Comparison of ENCODE assay signal across 1 cellular context in the genomic region with DNA sequence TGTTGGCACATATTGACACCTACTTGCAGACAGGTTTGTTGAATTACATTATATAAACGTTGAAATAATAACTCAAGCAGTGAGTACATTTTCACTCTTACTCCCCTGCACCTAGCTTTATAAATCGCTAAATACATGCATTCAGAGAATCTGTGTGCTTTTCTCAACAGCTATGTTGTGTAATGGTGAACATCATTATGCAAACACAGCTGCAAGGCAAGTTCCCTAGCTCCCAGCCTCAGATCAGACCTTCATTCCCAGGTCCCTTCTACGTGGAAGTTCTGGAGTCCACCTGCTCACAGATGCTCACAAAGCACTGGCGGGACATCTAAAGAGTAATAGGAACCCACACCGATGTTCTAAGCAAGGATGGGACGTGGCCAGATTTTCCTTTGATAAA.
TF ChIP-seq lines count a peak whose summit lies in the region.

No MANE protein-coding gene starts in this region.

TF ChIP-seq in HepG2, 621 proteins besides CTCF, POLR2A, EP300 and RAD21 (continues in another document):
- TF ChIP-seq, protein P1, sequence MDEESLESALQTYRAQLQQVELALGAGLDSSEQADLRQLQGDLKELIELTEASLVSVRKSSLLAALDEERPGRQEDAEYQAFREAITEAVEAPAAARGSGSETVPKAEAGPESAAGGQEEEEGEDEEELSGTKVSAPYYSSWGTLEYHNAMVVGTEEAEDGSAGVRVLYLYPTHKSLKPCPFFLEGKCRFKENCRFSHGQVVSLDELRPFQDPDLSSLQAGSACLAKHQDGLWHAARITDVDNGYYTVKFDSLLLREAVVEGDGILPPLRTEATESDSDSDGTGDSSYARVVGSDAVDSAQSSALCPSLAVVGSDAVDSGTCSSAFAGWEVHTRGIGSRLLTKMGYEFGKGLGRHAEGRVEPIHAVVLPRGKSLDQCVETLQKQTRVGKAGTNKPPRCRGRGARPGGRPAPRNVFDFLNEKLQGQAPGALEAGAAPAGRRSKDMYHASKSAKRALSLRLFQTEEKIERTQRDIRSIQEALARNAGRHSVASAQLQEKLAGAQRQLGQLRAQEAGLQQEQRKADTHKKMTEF (CRISPR knock-in tag; IDR thresholded peaks at IDR 0.05): peak; percentile 52
- TF ChIP-seq FOSL2 (CRISPR knock-in tag; IDR thresholded peaks at IDR 0.05) (peak; percentile 81), MTA3 (CRISPR knock-in tag; IDR thresholded peaks at IDR 0.05) (no peak), MBD4 (IDR thresholded peaks at IDR 0.05; ENCODE audit: borderline replicate concordance, low read length) (peak; percentile 64; the same call in 1 of the 2 replicates), POLR2AphosphoS2 (IDR thresholded peaks at IDR 0.05; ENCODE audit: low read depth, low read length) (no peak), MAZ (IDR thresholded peaks at IDR 0.05; ENCODE audit: borderline replicate concordance, low read depth, low read length) (no peak), MAZ (CRISPR knock-in tag; IDR thresholded peaks at IDR 0.05; ENCODE audit: low read depth) (no peak), ZMYM3 (CRISPR knock-in tag; IDR thresholded peaks at IDR 0.05) (no peak; the same call in 1 of the 2 replicates), RORA (CRISPR knock-in tag; IDR thresholded peaks at IDR 0.05) (no peak), ZNF775 (CRISPR knock-in tag; IDR thresholded peaks at IDR 0.05; ENCODE audit: borderline replicate concordance) (no peak), DR1 (CRISPR knock-in tag; IDR thresholded peaks at IDR 0.05) (no peak), ISL2 (CRISPR knock-in tag; IDR thresholded peaks at IDR 0.05) (peak; percentile 61; the same call in 1 of the 2 replicates), SP5 (CRISPR knock-in tag; IDR thresholded peaks at IDR 0.05; ENCODE audit: borderline replicate concordance, low read depth) (no peak), ZNF629 (CRISPR knock-in tag; conservative IDR thresholded peaks at IDR 0.05) (no peak), ZNF564 (CRISPR knock-in tag; IDR thresholded peaks at IDR 0.05) (no peak), ZNF331 (CRISPR knock-in tag; IDR thresholded peaks at IDR 0.05) (peak; percentile 66; the same call in 1 of the 2 replicates), YY1 (IDR thresholded peaks at IDR 0.05; ENCODE audit: insufficient read depth, insufficient replicate concordance, low read depth, low read length) (no peak), ZNF430 (CRISPR knock-in tag; IDR thresholded peaks at IDR 0.05) (no peak), KDM5A (IDR thresholded peaks at IDR 0.05; ENCODE audit: borderline replicate concordance, low read length) (no peak), ZBTB7A (CRISPR knock-in tag; IDR thresholded peaks at IDR 0.05) (no peak), TP53 (CRISPR knock-in tag; conservative IDR thresholded peaks at IDR 0.05) (no peak), SYNCRIP (IDR thresholded peaks at IDR 0.05; ENCODE audit: insufficient read depth, low read depth, low read length) (no peak), HDAC1 (CRISPR knock-in tag; IDR thresholded peaks at IDR 0.05) (peak; percentile 43; the same call in 1 of the 2 replicates), ZNF589 (CRISPR knock-in tag; conservative IDR thresholded peaks at IDR 0.05) (no peak), NBN (conservative IDR thresholded peaks at IDR 0.05) (no peak), POLR2AphosphoS5 (IDR thresholded peaks at IDR 0.05; ENCODE audit: low read depth, low read length) (no peak; the same call in 1 of the 2 replicates), ZNF562 (CRISPR knock-in tag; IDR thresholded peaks at IDR 0.05; ENCODE audit: borderline replicate concordance) (no peak), EHMT2 (IDR thresholded peaks at IDR 0.05; ENCODE audit: borderline replicate concordance, low read depth, low read length) (no peak), ZNF552 (CRISPR knock-in tag; IDR thresholded peaks at IDR 0.05; ENCODE audit: borderline replicate concordance) (no peak), TRIM24 (CRISPR knock-in tag; IDR thresholded peaks at IDR 0.05) (no peak), ZNF777 (CRISPR knock-in tag; IDR thresholded peaks at IDR 0.05) (no peak), ARHGAP35 (CRISPR knock-in tag; IDR thresholded peaks at IDR 0.05; ENCODE audit: borderline replicate concordance) (no peak), TSC22D2 (CRISPR knock-in tag; IDR thresholded peaks at IDR 0.05; ENCODE audit: borderline replicate concordance) (peak; percentile 78; the same call in 1 of the 2 replicates), TEAD3 (CRISPR knock-in tag; optimal IDR thresholded peaks at IDR 0.05; ENCODE audit: borderline replicate concordance) (peak; percentile 70), SOX13 (IDR thresholded peaks at IDR 0.05) (no peak; the same call in 1 of the 2 replicates), SOX13 (CRISPR knock-in tag; conservative IDR thresholded peaks at IDR 0.05 in 1 of 2, IDR thresholded peaks at IDR 0.05 in 1 of 2) (peak in 1 of 2 experiments; percentile 54; a peak in 1 of 4 replicates), RBM39 (IDR thresholded peaks at IDR 0.05; ENCODE audit: low read depth, low read length, poor library complexity, severe bottlenecking) (no peak)
- TF ChIP-seq, protein P2, sequence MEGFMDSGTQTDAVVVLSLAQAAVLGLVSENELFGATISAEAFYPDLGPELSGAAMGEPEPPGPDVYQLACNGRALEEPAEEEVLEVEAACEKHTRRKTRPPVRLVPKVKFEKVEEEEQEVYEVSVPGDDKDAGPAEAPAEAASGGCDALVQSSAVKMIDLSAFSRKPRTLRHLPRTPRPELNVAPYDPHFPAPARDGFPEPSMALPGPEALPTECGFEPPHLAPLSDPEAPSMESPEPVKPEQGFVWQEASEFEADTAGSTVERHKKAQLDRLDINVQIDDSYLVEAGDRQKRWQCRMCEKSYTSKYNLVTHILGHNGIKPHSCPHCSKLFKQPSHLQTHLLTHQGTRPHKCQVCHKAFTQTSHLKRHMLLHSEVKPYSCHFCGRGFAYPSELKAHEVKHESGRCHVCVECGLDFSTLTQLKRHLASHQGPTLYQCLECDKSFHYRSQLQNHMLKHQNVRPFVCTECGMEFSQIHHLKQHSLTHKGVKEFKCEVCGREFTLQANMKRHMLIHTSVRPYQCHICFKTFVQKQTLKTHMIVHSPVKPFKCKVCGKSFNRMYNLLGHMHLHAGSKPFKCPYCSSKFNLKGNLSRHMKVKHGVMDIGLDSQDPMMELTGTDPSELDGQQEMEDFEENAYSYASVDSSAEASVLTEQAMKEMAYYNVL (CRISPR knock-in tag; IDR thresholded peaks at IDR 0.05; ENCODE audit: borderline replicate concordance): 0 out of 2 replicates have a peak, but pooled peaks have one; percentile 29
- TF ChIP-seq, protein P3, sequence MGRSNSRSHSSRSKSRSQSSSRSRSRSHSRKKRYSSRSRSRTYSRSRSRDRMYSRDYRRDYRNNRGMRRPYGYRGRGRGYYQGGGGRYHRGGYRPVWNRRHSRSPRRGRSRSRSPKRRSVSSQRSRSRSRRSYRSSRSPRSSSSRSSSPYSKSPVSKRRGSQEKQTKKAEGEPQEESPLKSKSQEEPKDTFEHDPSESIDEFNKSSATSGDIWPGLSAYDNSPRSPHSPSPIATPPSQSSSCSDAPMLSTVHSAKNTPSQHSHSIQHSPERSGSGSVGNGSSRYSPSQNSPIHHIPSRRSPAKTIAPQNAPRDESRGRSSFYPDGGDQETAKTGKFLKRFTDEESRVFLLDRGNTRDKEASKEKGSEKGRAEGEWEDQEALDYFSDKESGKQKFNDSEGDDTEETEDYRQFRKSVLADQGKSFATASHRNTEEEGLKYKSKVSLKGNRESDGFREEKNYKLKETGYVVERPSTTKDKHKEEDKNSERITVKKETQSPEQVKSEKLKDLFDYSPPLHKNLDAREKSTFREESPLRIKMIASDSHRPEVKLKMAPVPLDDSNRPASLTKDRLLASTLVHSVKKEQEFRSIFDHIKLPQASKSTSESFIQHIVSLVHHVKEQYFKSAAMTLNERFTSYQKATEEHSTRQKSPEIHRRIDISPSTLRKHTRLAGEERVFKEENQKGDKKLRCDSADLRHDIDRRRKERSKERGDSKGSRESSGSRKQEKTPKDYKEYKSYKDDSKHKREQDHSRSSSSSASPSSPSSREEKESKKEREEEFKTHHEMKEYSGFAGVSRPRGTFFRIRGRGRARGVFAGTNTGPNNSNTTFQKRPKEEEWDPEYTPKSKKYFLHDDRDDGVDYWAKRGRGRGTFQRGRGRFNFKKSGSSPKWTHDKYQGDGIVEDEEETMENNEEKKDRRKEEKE (IDR thresholded peaks at IDR 0.05): no peak
- TF ChIP-seq, protein P4, sequence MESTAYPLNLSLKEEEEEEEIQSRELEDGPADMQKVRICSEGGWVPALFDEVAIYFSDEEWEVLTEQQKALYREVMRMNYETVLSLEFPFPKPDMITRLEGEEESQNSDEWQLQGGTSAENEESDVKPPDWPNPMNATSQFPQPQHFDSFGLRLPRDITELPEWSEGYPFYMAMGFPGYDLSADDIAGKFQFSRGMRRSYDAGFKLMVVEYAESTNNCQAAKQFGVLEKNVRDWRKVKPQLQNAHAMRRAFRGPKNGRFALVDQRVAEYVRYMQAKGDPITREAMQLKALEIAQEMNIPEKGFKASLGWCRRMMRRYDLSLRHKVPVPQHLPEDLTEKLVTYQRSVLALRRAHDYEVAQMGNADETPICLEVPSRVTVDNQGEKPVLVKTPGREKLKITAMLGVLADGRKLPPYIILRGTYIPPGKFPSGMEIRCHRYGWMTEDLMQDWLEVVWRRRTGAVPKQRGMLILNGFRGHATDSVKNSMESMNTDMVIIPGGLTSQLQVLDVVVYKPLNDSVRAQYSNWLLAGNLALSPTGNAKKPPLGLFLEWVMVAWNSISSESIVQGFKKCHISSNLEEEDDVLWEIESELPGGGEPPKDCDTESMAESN (CRISPR knock-in tag; conservative IDR thresholded peaks at IDR 0.05): 0 out of 2 replicates have a peak, but pooled peaks have one; percentile 49
- TF ChIP-seq, protein P5, sequence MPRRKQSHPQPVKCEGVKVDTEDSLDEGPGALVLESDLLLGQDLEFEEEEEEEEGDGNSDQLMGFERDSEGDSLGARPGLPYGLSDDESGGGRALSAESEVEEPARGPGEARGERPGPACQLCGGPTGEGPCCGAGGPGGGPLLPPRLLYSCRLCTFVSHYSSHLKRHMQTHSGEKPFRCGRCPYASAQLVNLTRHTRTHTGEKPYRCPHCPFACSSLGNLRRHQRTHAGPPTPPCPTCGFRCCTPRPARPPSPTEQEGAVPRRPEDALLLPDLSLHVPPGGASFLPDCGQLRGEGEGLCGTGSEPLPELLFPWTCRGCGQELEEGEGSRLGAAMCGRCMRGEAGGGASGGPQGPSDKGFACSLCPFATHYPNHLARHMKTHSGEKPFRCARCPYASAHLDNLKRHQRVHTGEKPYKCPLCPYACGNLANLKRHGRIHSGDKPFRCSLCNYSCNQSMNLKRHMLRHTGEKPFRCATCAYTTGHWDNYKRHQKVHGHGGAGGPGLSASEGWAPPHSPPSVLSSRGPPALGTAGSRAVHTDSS (CRISPR knock-in tag; conservative IDR thresholded peaks at IDR 0.05): no peak
- TF ChIP-seq, protein P6, sequence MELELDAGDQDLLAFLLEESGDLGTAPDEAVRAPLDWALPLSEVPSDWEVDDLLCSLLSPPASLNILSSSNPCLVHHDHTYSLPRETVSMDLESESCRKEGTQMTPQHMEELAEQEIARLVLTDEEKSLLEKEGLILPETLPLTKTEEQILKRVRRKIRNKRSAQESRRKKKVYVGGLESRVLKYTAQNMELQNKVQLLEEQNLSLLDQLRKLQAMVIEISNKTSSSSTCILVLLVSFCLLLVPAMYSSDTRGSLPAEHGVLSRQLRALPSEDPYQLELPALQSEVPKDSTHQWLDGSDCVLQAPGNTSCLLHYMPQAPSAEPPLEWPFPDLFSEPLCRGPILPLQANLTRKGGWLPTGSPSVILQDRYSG (CRISPR knock-in tag; IDR thresholded peaks at IDR 0.05): no peak
- TF ChIP-seq, protein P7, sequence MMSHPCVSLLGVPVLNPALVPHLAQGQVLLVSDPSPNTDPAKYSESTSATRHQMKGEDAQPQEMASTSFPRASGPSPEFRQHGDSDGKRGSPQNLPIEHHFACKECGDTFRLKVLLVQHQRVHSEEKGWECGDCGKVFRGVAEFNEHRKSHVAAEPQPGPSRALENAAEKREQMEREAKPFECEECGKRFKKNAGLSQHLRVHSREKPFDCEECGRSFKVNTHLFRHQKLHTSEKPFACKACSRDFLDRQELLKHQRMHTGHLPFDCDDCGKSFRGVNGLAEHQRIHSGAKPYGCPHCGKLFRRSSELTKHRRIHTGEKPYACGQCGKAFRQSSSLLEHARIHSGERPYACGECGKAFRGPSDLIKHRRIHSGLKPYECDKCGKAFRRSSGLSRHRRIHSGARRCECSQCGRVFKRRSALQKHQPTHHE (CRISPR knock-in tag; IDR thresholded peaks at IDR 0.05; ENCODE audit: borderline replicate concordance): no peak
- TF ChIP-seq, protein P8, sequence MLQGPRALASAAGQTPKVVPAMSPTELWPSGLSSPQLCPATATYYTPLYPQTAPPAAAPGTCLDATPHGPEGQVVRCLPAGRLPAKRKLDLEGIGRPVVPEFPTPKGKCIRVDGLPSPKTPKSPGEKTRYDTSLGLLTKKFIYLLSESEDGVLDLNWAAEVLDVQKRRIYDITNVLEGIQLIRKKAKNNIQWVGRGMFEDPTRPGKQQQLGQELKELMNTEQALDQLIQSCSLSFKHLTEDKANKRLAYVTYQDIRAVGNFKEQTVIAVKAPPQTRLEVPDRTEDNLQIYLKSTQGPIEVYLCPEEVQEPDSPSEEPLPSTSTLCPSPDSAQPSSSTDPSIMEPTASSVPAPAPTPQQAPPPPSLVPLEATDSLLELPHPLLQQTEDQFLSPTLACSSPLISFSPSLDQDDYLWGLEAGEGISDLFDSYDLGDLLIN (CRISPR knock-in tag; IDR thresholded peaks at IDR 0.05; ENCODE audit: borderline replicate concordance): no peak
- TF ChIP-seq, protein P9, sequence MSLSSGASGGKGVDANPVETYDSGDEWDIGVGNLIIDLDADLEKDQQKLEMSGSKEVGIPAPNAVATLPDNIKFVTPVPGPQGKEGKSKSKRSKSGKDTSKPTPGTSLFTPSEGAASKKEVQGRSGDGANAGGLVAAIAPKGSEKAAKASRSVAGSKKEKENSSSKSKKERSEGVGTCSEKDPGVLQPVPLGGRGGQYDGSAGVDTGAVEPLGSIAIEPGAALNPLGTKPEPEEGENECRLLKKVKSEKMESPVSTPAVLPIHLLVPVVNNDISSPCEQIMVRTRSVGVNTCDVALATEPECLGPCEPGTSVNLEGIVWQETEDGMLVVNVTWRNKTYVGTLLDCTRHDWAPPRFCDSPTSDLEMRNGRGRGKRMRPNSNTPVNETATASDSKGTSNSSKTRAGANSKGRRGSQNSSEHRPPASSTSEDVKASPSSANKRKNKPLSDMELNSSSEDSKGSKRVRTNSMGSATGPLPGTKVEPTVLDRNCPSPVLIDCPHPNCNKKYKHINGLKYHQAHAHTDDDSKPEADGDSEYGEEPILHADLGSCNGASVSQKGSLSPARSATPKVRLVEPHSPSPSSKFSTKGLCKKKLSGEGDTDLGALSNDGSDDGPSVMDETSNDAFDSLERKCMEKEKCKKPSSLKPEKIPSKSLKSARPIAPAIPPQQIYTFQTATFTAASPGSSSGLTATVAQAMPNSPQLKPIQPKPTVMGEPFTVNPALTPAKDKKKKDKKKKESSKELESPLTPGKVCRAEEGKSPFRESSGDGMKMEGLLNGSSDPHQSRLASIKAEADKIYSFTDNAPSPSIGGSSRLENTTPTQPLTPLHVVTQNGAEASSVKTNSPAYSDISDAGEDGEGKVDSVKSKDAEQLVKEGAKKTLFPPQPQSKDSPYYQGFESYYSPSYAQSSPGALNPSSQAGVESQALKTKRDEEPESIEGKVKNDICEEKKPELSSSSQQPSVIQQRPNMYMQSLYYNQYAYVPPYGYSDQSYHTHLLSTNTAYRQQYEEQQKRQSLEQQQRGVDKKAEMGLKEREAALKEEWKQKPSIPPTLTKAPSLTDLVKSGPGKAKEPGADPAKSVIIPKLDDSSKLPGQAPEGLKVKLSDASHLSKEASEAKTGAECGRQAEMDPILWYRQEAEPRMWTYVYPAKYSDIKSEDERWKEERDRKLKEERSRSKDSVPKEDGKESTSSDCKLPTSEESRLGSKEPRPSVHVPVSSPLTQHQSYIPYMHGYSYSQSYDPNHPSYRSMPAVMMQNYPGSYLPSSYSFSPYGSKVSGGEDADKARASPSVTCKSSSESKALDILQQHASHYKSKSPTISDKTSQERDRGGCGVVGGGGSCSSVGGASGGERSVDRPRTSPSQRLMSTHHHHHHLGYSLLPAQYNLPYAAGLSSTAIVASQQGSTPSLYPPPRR (CRISPR knock-in tag; IDR thresholded peaks at IDR 0.05; ENCODE audit: borderline replicate concordance): peak; percentile 54; the same call in 1 of the 2 replicates
